Comparison of ENCODE assay signal across 10 cellular contexts in the genomic region with DNA sequence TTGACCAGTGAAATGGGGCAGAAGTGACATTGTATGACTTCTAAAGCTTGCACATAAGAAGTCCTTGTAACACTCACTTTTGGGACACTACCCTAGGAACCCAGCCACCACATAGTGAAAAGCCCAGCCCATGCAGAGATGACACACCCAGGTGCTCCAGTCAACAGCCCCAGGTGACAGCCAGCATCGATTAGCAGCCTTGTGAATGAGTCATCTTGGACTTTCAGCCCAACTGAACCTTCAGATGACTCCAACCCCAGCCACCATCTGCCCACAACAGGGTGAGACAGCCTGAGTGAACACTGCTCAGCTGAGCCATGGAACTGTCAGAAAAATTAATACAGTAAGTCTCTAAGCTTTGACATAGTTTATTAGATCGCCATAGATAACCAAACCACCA.
DNase-seq lines count a peak whose midpoint lies in the region; ATAC-seq, FAIRE-seq and TF ChIP-seq lines count a peak whose summit lies in the region.
"Had no signal": no experiment of that assay in that cellular context is flagged by ENCODE, and none has a peak within 500 bp of the region (broad histone marks: within the 10 kb centered on the region; RNA-seq: fewer than 3 reads in every experiment).

No MANE protein-coding gene starts in this region.

- TF ChIP-seq CTCF in pancreas (IDR thresholded peaks at IDR 0.05) = no peak

- no peak overlapping the region for H3K4me3 ChIP-seq in pancreas
- H3K4me3 ChIP-seq: SJSA1 had no signal

- DNase-seq in activated CD4-positive, CD25-positive, alpha-beta regulatory T cell treated with anti-CD3 and anti-CD28 coated beads, Interleukin-2, amount 50 U/mL, for 72 hours = no peak
- DNase-seq in pancreas (peak in 4 of 6 donors; percentile 33 to 57 (median 39)), ACHN (no peak), NCI-H524 treated with DMSO at 0.1 percent for 48 hours (lab: John Stamatoyannopoulos, UW) (no peak)
- no peak for DNase-seq in activated CD4-positive, alpha-beta T cell treated with anti-CD3 and anti-CD28 coated beads, Interleukin-2, amount 10 ng/mL, durations not matched to agents 24 days and 14 days
- DNase-seq: activated T-cell treated with anti-CD3 and anti-CD28 coated beads, Interleukin-2, amount 50 U/mL, for 4 hours had no signal

- no peak overlapping the region for H3K4me3 Mint-ChIP-seq in activated CD4-positive, alpha-beta T cell treated with anti-CD3 and anti-CD28 coated beads, Interleukin-2, amount 10 ng/mL, durations not matched to agents 24 days and 14 days
- H3K4me3 Mint-ChIP-seq: activated T-cell treated with anti-CD3 and anti-CD28 coated beads, Interleukin-2, amount 50 U/mL, for 4 hours had no signal

- no peaks in the 10 kb centered on the region for H3K36me3 Mint-ChIP-seq in activated CD4-positive, alpha-beta T cell treated with anti-CD3 and anti-CD28 coated beads, Interleukin-2, amount 10 ng/mL, durations not matched to agents 24 days and 14 days (ENCODE audit: low read depth)

- peaks cover 0 to 3% (median 0%) of the 10 kb centered on the region in 3 donors for H3K4me1 ChIP-seq in pancreas
- H3K4me1 ChIP-seq: SJSA1 had no signal

- H3K27me3 Mint-ChIP-seq in activated CD4-positive, alpha-beta T cell treated with anti-CD3 and anti-CD28 coated beads, Interleukin-2, amount 10 ng/mL, durations not matched to agents 24 days and 14 days = peaks cover 1% of the 10 kb centered on the region

- no peaks in the 10 kb centered on the region for H3K27me3 ChIP-seq in pancreas
- H3K27me3 ChIP-seq: SJSA1 had no signal

- H3K9me3 Mint-ChIP-seq in activated CD4-positive, alpha-beta T cell treated with anti-CD3 and anti-CD28 coated beads, Interleukin-2, amount 10 ng/mL, durations not matched to agents 24 days and 14 days = no peaks in the 10 kb centered on the region
- H3K9me3 Mint-ChIP-seq: activated T-cell treated with anti-CD3 and anti-CD28 coated beads, Interleukin-2, amount 50 U/mL, for 4 hours had no signal

- FAIRE-seq in pancreas (lab: Jason Lieb, UNC) = no peak

- H3K9me3 ChIP-seq in pancreas = no peaks in the 10 kb centered on the region
- H3K9me3 ChIP-seq: SJSA1 had no signal

- 50 to 55% methylated on average over 2 of the region's 2 CpGs for WGBS in pancreas, 2 donors

- H3K27ac ChIP-seq in pancreas = no peak overlapping the region
- H3K27ac ChIP-seq: SJSA1 had no signal

- H3K4me1 Mint-ChIP-seq in activated CD4-positive, alpha-beta T cell treated with anti-CD3 and anti-CD28 coated beads, Interleukin-2, amount 10 ng/mL, durations not matched to agents 24 days and 14 days = no peaks in the 10 kb centered on the region

- no peak overlapping the region for H3K27ac Mint-ChIP-seq in activated CD4-positive, alpha-beta T cell treated with anti-CD3 and anti-CD28 coated beads, Interleukin-2, amount 10 ng/mL, durations not matched to agents 24 days and 14 days

- in situ Hi-C loops in ACHN (cut with HindIII; ENCODE audit: low pct_ligation_motif_present, low pct_unique_long_range_greater_than_20kb, low sequenced_read_pairs) = no loop called here

- ATAC-seq in activated CD4-positive, CD25-positive, alpha-beta regulatory T cell treated with anti-CD3 and anti-CD28 coated beads, Interleukin-2, amount 50 U/mL, for 24 hours = peak; percentile 41 to 44
- ATAC-seq in GM21528 (IDR thresholded peaks at IDR 0.05; ENCODE audit: low FRiP score, unreplicated experiment) (peak; percentile 78), HG03442 (IDR thresholded peaks at IDR 0.05; ENCODE audit: unreplicated experiment) (peak; percentile 90), pancreas (peak; percentile 80 to 94 (median 86))

- intact Hi-C loops in pancreas (cut with DNase I) = no loop called here
- intact Hi-C loops in activated CD4-positive, alpha-beta T cell treated with anti-CD3 and anti-CD28 coated beads, Interleukin-2, amount 10 ng/mL, durations not matched to agents 24 days and 14 days (cut with micrococcal nuclease) = no loop called here

- H3K36me3 ChIP-seq in pancreas = no peaks in the 10 kb centered on the region
- H3K36me3 ChIP-seq: SJSA1 had no signal

Comparison
In these comparisons a context has a peak if more than half of its experiments do, and no peak if none do; other contexts are left out.
1. DNase-seq: peak in pancreas (4 of 6); none in activated CD4-positive, CD25-positive, alpha-beta regulatory T cell treated with anti-CD3 and anti-CD28 coated beads, Interleukin-2, amount 50 U/mL, for 72 hours (single experiment), ACHN (single experiment), NCI-H524 treated with DMSO at 0.1 percent for 48 hours (single experiment) and activated CD4-positive, alpha-beta T cell treated with anti-CD3 and anti-CD28 coated beads, Interleukin-2, amount 10 ng/mL, durations not matched to agents 24 days and 14 days (single experiment).
2. Peak in every context shown above with its lines, with median percentiles within 50 percentile points of each other: ATAC-seq.